1 cellular context compared by ENCODE assay signal in the genomic region with DNA sequence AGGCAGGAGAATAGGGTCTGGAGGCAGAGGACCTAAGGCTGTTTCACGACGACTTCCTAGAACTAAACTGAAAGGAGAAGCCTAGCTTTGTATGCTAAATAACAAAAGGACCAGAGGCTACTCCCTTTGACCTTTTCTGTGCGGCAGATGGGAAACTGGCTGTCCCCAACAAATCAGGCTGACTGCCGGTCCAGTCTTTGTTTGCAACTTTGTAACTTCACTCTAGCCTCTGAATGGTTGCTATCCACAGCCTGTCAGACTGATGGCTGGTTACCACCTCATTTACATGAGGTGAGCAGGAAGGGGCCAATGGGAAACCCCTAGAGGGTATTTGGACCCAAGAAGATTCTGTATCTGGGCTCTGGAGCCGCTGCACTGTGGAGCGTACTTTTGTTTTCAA.
TF ChIP-seq lines count a peak whose summit lies in the region.

No MANE protein-coding gene starts in this region.

TF ChIP-seq in GM23338, 12 proteins besides CTCF, POLR2A, EP300 and RAD21 (continued from another document):
- no peak for TF ChIP-seq POLR2AphosphoS5 (IDR thresholded peaks at IDR 0.05; ENCODE audit: low read depth)
- no peak for TF ChIP-seq EZH2phosphoT487 (IDR thresholded peaks at IDR 0.05; ENCODE audit: unreplicated experiment)
- TF ChIP-seq, protein P1, sequence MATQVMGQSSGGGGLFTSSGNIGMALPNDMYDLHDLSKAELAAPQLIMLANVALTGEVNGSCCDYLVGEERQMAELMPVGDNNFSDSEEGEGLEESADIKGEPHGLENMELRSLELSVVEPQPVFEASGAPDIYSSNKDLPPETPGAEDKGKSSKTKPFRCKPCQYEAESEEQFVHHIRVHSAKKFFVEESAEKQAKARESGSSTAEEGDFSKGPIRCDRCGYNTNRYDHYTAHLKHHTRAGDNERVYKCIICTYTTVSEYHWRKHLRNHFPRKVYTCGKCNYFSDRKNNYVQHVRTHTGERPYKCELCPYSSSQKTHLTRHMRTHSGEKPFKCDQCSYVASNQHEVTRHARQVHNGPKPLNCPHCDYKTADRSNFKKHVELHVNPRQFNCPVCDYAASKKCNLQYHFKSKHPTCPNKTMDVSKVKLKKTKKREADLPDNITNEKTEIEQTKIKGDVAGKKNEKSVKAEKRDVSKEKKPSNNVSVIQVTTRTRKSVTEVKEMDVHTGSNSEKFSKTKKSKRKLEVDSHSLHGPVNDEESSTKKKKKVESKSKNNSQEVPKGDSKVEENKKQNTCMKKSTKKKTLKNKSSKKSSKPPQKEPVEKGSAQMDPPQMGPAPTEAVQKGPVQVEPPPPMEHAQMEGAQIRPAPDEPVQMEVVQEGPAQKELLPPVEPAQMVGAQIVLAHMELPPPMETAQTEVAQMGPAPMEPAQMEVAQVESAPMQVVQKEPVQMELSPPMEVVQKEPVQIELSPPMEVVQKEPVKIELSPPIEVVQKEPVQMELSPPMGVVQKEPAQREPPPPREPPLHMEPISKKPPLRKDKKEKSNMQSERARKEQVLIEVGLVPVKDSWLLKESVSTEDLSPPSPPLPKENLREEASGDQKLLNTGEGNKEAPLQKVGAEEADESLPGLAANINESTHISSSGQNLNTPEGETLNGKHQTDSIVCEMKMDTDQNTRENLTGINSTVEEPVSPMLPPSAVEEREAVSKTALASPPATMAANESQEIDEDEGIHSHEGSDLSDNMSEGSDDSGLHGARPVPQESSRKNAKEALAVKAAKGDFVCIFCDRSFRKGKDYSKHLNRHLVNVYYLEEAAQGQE (IDR thresholded peaks at IDR 0.05; ENCODE audit: unreplicated experiment) = no peak
- TF ChIP-seq NANOG (IDR thresholded peaks at IDR 0.05; ENCODE audit: borderline replicate concordance) = no peak
- TF ChIP-seq ZNF331 (CRISPR knock-in tag; IDR thresholded peaks at IDR 0.05; ENCODE audit: low read depth) = no peak
- no peak for TF ChIP-seq STAT1 (IDR thresholded peaks at IDR 0.05; ENCODE audit: unreplicated experiment)
- TF ChIP-seq ZNF114 (CRISPR knock-in tag; IDR thresholded peaks at IDR 0.05) = no peak
